In the genomic region with DNA sequence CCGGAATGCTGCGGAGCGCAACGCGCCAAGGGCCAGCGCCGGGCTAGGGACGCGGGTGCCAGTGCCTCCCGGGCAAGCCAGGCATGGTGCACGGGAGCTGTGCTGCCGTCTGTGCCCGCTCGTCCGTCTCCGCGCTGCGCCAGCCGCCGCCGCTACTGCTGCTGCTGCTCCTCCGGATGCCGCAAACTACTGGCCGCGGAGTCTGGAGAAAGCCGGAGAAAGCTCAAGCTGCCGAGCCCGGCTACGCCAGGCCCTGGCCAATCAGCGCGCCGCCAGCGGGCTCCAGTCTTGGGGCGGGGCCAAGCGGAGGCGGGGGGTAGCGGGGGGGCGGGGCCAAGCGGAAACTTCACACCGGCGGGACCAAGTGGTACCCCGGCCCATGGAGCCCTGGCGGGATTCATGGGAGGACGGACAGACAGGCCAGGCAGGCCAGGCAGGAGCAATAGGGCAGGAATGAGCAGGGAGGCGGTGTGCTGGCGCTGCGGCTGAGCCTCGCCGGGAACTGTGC, we compare ENCODE assay signal across 8 cellular contexts. TPM values are rescaled to one million over a fixed set of nuclear protein-coding genes. Genes with fewer than 3 reads are reported as not detected.
A peak's percentile ranks its signal among the peaks of the same experiment; 100 is the strongest.
DNase-seq lines count a peak whose midpoint lies in the region; ATAC-seq and TF ChIP-seq lines count a peak whose summit lies in the region.

A gene with protein sequence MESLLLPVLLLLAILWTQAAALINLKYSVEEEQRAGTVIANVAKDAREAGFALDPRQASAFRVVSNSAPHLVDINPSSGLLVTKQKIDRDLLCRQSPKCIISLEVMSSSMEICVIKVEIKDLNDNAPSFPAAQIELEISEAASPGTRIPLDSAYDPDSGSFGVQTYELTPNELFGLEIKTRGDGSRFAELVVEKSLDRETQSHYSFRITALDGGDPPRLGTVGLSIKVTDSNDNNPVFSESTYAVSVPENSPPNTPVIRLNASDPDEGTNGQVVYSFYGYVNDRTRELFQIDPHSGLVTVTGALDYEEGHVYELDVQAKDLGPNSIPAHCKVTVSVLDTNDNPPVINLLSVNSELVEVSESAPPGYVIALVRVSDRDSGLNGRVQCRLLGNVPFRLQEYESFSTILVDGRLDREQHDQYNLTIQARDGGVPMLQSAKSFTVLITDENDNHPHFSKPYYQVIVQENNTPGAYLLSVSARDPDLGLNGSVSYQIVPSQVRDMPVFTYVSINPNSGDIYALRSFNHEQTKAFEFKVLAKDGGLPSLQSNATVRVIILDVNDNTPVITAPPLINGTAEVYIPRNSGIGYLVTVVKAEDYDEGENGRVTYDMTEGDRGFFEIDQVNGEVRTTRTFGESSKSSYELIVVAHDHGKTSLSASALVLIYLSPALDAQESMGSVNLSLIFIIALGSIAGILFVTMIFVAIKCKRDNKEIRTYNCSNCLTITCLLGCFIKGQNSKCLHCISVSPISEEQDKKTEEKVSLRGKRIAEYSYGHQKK (N-terminal part only) (minus strand): TSS at position 191 of the 508 bp plus-strand sequence. CDS start 1,676 bp downstream, outside the sequence.

- in situ Hi-C loops in SK-MEL-5 (cut with HindIII; ENCODE audit: low pct_unique_long_range_greater_than_20kb, low sequenced_read_pairs) = no loop called here

- no peak for TF ChIP-seq CTCF in liver (IDR thresholded peaks at IDR 0.05; ENCODE audit: low read depth, low read length, missing input control)

- H3K36me3 ChIP-seq in duodenal mucosa (ENCODE audit: control insufficient read depth in 1 of 2, insufficient read depth in 2 of 2, low read length in 2 of 2) = no peaks in the 10 kb centered on the region
- H3K36me3 ChIP-seq in liver (ENCODE audit: control insufficient read depth in 4 of 4, insufficient read depth in 3 of 4, low read depth in 1 of 4, low read length in 3 of 4) = no peaks in the 10 kb centered on the region

- no peak for ATAC-seq in GM21528 (IDR thresholded peaks at IDR 0.05; ENCODE audit: low FRiP score, unreplicated experiment)
- ATAC-seq in HG02981 (IDR thresholded peaks at IDR 0.05; ENCODE audit: unreplicated experiment) = no peak

- H3K4me1 ChIP-seq in duodenal mucosa (ENCODE audit: control insufficient read depth in 1 of 2, insufficient read depth in 2 of 2, low read length in 2 of 2) (no peaks in the 10 kb centered on the region), liver (ENCODE audit: control insufficient read depth in 4 of 4, insufficient read depth in 4 of 4, low read length in 3 of 4) (peaks cover 7 to 34% (median 11%) of the 10 kb centered on the region in 4 donors)

- H3K9ac ChIP-seq in duodenal mucosa (ENCODE audit: low read depth in 1 of 2, low read length in 2 of 2) = no peak within 1 kb of the TSS
- no peak within 1 kb of the TSS for H3K9ac ChIP-seq in liver (ENCODE audit: low read depth in 1 of 2, low read length in 2 of 2)

- H3K9me3 ChIP-seq in duodenal mucosa (ENCODE audit: control insufficient read depth in 1 of 2, low read length in 2 of 2) (no peaks in the 10 kb centered on the region), liver (ENCODE audit: control insufficient read depth in 4 of 4, low read length in 3 of 4) (peaks cover 0 to 5% (median 2%) of the 10 kb centered on the region in 4 donors)

- H3K27ac ChIP-seq in duodenal mucosa (ENCODE audit: low read depth, low read length) = no peak within 1 kb of the TSS
- H3K27ac ChIP-seq in liver (ENCODE audit: low read depth in 1 of 2, low read length in 2 of 2) = no peak within 1 kb of the TSS

- DNase-seq in activated T-cell treated with anti-CD3 and anti-CD28 coated beads for 1 hour (ENCODE audit: low read depth) (peak; percentile 4), SK-MEL-5 (ENCODE audit: low read depth, low spot score) (peak; percentile 60)
- no peak for DNase-seq in activated T-cell treated with anti-CD3 and anti-CD28 coated beads, Interleukin-2, amount 50 U/mL, for 1 hour
- peak; percentile 48 for DNase-seq in stimulated activated CD4-positive, alpha-beta T cell treated with anti-CD3 and anti-CD28 coated beads, Interleukin-4, amount 100 ng/mL, for 1 hour

- H3K27me3 ChIP-seq in duodenal mucosa (ENCODE audit: control insufficient read depth in 1 of 2, insufficient read depth in 2 of 2, low read length in 2 of 2) = peaks cover 16 to 21% of the 10 kb centered on the region in 2 donors
- peaks cover 0 to 10% (median 5%) of the 10 kb centered on the region in 4 donors for H3K27me3 ChIP-seq in liver (ENCODE audit: control insufficient read depth in 4 of 4, insufficient read depth in 4 of 4, low read length in 3 of 4)

- H3K4me3 ChIP-seq in duodenal mucosa (ENCODE audit: low read depth in 1 of 2, low read length in 2 of 2) (peak within 1 kb of the TSS; percentile 36 to 50), liver (ENCODE audit: low read depth in 1 of 3, low read length in 3 of 3) (peak within 1 kb of the TSS; percentile 30 to 56 (median 45))

- WGBS in liver = 2% methylated on average over 49 of the region's 49 CpGs

- TF ChIP-seq RAD21 in liver (IDR thresholded peaks at IDR 0.05) = no peak

TF ChIP-seq in liver, 16 proteins besides CTCF, POLR2A, EP300 and RAD21:
- TF ChIP-seq SP1 (IDR thresholded peaks at IDR 0.05) (no peak), HNF4G (IDR thresholded peaks at IDR 0.05) (no peak), EGR1 (IDR thresholded peaks at IDR 0.05; ENCODE audit: low read depth in 2 of 2) (no peak), GABPA (IDR thresholded peaks at IDR 0.05 in 1 of 2, conservative IDR thresholded peaks at IDR 0.05 in 1 of 2) (no peak), RXRA (IDR thresholded peaks at IDR 0.05) (no peak), YY1 (IDR thresholded peaks at IDR 0.05) (no peak)
- TF ChIP-seq, protein P1, sequence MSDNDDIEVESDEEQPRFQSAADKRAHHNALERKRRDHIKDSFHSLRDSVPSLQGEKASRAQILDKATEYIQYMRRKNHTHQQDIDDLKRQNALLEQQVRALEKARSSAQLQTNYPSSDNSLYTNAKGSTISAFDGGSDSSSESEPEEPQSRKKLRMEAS (IDR thresholded peaks at IDR 0.05) = no peak

RNA-seq across cellular contexts. Expression of the gene that starts here (rescaled TPM):
- total RNA-seq in SK-MEL-5 (2014; rRNA removed; shearing (Covaris generic)) = not detected in 2 replicates
- polyA plus RNA-seq in SK-MEL-5 (2015; cell fraction: cytosol; rRNA removed) = 0.01 and 0.03 TPM in 2 replicates
- polyA plus RNA-seq in SK-MEL-5 (2015; cell fraction: nucleus; rRNA removed) = not detected in 2 replicates
- under 1 TPM in 1 of 2 donors, not detected in 1; 0.17 TPM for total RNA-seq in liver
- polyA plus RNA-seq in liver = under 1 TPM; 0.03 to 0.44 TPM

Comparison
In these comparisons a context has a peak if more than half of its experiments do, and no peak if none do; other contexts are left out.
1. Peak in DNase-seq in SK-MEL-5; RNA of the gene not detected or under 1 TPM.